Comparison of ENCODE assay signal across 8 cellular contexts in genomic region chr2:32011566-32011960, GRCh38. TPM values are rescaled to one million over a fixed set of nuclear protein-coding genes. Genes with fewer than 3 reads are reported as not detected.
A peak's percentile ranks its signal among the peaks of the same experiment; 100 is the strongest.
DNase-seq lines count a peak whose midpoint lies in the region; ATAC-seq and TF ChIP-seq lines count a peak whose summit lies in the region.

No MANE protein-coding gene starts in this region.

- ATAC-seq in HCT116, result no peak
- no peak for ATAC-seq in SK-N-SH treated with all-trans-retinoic acid at 6 μM for 48 hours
- ATAC-seq in GM21390 (IDR thresholded peaks at IDR 0.05; ENCODE audit: unreplicated experiment), result no peak
- ATAC-seq in GM19467 (IDR thresholded peaks at IDR 0.05; ENCODE audit: unreplicated experiment), result no peak
- ATAC-seq in GM18511 (IDR thresholded peaks at IDR 0.05; ENCODE audit: unreplicated experiment), result no peak

- peaks cover 32% of the 10 kb centered on the region for H3K79me2 ChIP-seq in HCT116 (ENCODE audit: insufficient read depth, low read length)

- H3K4me3 ChIP-seq in HCT116 (replicated peaks in 1 of 2; ENCODE audit: low read depth in 1 of 2, low read length in 2 of 2), result peak overlapping the region; percentile 53 to 70
- H3K4me3 ChIP-seq in fibroblast of the aortic adventitia (ENCODE audit: low read depth, low read length), result peak overlapping the region; percentile 85
- H3K4me3 ChIP-seq in spleen, result peak overlapping the region in 7 of 8 donors; percentile 79 to 98 (median 84)

- H3K9me2 ChIP-seq in HCT116 (ENCODE audit: insufficient read depth), result no peaks in the 10 kb centered on the region

- TF ChIP-seq CTCF in HCT116 (IDR thresholded peaks at IDR 0.05 in 2 of 3, conservative IDR thresholded peaks at IDR 0.05 in 1 of 3; ENCODE audit: borderline replicate concordance in 1 of 3, insufficient read depth in 1 of 3, low read depth in 2 of 3, low read length in 2 of 3), result no peak
- TF ChIP-seq CTCF in fibroblast of the aortic adventitia (IDR thresholded peaks at IDR 0.05; ENCODE audit: insufficient read depth, low read length), result no peak
- TF ChIP-seq CTCF in spleen (IDR thresholded peaks at IDR 0.05 in 8 of 11, conservative IDR thresholded peaks at IDR 0.05 in 3 of 11), result no peak

- POLR2A ChIA-PET in HCT116 (lab: Charles Lee), result interaction anchor here (1.3 kb wide), 1 partner anchor 28 kb away, joined by 3 read pairs; the partner anchor contains the start of gene DPY30

- H4K20me1 ChIP-seq in HCT116 (ENCODE audit: insufficient read depth), result peaks cover 15% of the 10 kb centered on the region; the same call in 1 of the 2 replicates

- 82 to 92% (median 87%) methylated on average over 4 of the region's 4 CpGs for WGBS in spleen, 5 donors

- BruUV-seq in HCT116 (replicated peaks; lab: Mats Ljungman, UMichigan), result no TSS peak

- H3K4me1 ChIP-seq in HCT116 (ENCODE audit: control insufficient read depth in 1 of 2, insufficient read depth in 2 of 2, low read length in 2 of 2), result peaks cover 13 to 29% of the 10 kb centered on the region in 2 experiments; a peak in 3 of 4 replicates
- H3K4me1 ChIP-seq in spleen, result peaks cover 12 to 45% (median 40%) of the 10 kb centered on the region in 6 donors

- peak overlapping the region; percentile 85 for H3K9ac ChIP-seq in HCT116 (ENCODE audit: low read length)

- intact Hi-C loops in HCT116 (cut with micrococcal nuclease) (loop anchor here (1.0 to 10.0 kb wide), 2 partner anchors 52 to 153 kb away; partner anchors contain the start of genes SLC30A6 and SPAST), spleen (cut with DNase I; ENCODE audit: low total_unique reads) (no loop called here)

- peak overlapping the region; percentile 50 for H2AFZ ChIP-seq in HCT116 (ENCODE audit: low read depth, low read length, poor library complexity, severe bottlenecking)

- H3K27me3 ChIP-seq in HCT116 (ENCODE audit: insufficient read depth, low read length) (no peaks in the 10 kb centered on the region), spleen (replicated peaks in 1 of 7) (no peaks in the 10 kb centered on the region)

- in situ Hi-C loops in G401 (cut with HindIII; ENCODE audit: low sequenced_read_pairs), result no loop called here

- no peak for TF ChIP-seq RAD21 in HCT116 (IDR thresholded peaks at IDR 0.05; ENCODE audit: low read depth)

- H3K4me2 ChIP-seq in HCT116 (ENCODE audit: low read length), result peak overlapping the region; percentile 98

- RAD21 ChIA-PET in HCT116 (lab: Charles Lee; ENCODE audit: low non-redundant PET in 1 of 2, low total read pairs in 2 of 2, uncharacterized antibody in 2 of 2, unreplicated experiment in 2 of 2), result no interaction called here

- no peak for DNase-seq in HCT116 (ENCODE audit: low read depth, low spot score)
- no peak for DNase-seq in fibroblast of the aortic adventitia (ENCODE audit: low read depth)
- peak; percentile 74 for DNase-seq in spleen
- DNase-seq in G401 (ENCODE audit: low spot score), result no peak

- H3K9me3 ChIP-seq in HCT116 (ENCODE audit: control insufficient read depth in 1 of 2, insufficient read depth in 1 of 2, low read depth in 1 of 2, low read length in 2 of 2), result no peaks in the 10 kb centered on the region
- H3K9me3 ChIP-seq in spleen, result no peaks in the 10 kb centered on the region

- CTCF ChIA-PET in HCT116 (lab: Charles Lee), result no interaction called here

- H3K27ac ChIP-seq in HCT116 (ENCODE audit: low read depth, low read length), result peak overlapping the region; percentile 97
- peak overlapping the region; percentile 92 to 99 (median 96) for H3K27ac ChIP-seq in spleen

- no peaks in the 10 kb centered on the region for H3K36me3 ChIP-seq in HCT116 (ENCODE audit: control insufficient read depth in 1 of 2, insufficient read depth in 2 of 2, low read length in 2 of 2)
- H3K36me3 ChIP-seq in spleen, result peaks cover 0 to 23% (median 2%) of the 10 kb centered on the region in 6 donors

- TF ChIP-seq POLR2A in HCT116 (IDR thresholded peaks at IDR 0.05; ENCODE audit: borderline replicate concordance, extremely low read depth, insufficient read depth, insufficient read length), result no peak
- no peak for TF ChIP-seq POLR2A in spleen (IDR thresholded peaks at IDR 0.05)

TF ChIP-seq in HCT116, 20 proteins besides CTCF, POLR2A, EP300 and RAD21 (continues in another document):
- TF ChIP-seq JUND (IDR thresholded peaks at IDR 0.05) (no peak), YY1 (IDR thresholded peaks at IDR 0.05; ENCODE audit: extremely low read depth, insufficient replicate concordance, low read depth, low read length) (no peak), FOSL1 (IDR thresholded peaks at IDR 0.05; ENCODE audit: low read depth) (no peak), ZBTB33 (IDR thresholded peaks at IDR 0.05; ENCODE audit: extremely low read depth, insufficient replicate concordance, low read length) (no peak), SP1 (IDR thresholded peaks at IDR 0.05; ENCODE audit: low read depth) (no peak), SRF (IDR thresholded peaks at IDR 0.05; ENCODE audit: low read depth) (no peak), POLR2AphosphoS5 (IDR thresholded peaks at IDR 0.05; ENCODE audit: low read depth, low read length) (no peak), ZFX (IDR thresholded peaks at IDR 0.05) (no peak), ELF1 (IDR thresholded peaks at IDR 0.05; ENCODE audit: borderline replicate concordance, low read depth) (no peak)

TF ChIP-seq in SK-N-SH treated with all-trans-retinoic acid at 6 μM for 48 hours, 23 proteins besides CTCF, POLR2A, EP300 and RAD21:
- TF ChIP-seq ZNF70 (CRISPR knock-in tag; IDR thresholded peaks at IDR 0.05) (peak; percentile 50; the same call in 1 of the 2 replicates), OSR1 (CRISPR knock-in tag; IDR thresholded peaks at IDR 0.05) (no peak)

RNA-seq across cellular contexts. Expression of gene MEMO1, which starts 0.8 kb away (rescaled TPM):
- total RNA-seq in HCT116 (2021; ENCODE audit: unreplicated experiment) (44.7 TPM), fibroblast of the aortic adventitia (ENCODE audit: low replicate concordance) (5.6 and 41.2 TPM in 2 replicates), spleen (10 to 100 TPM; 26.9 to 55.7 (median 40.6) TPM)
- polyA plus RNA-seq in HCT116 (2012), result 17.4 and 21.7 TPM in 2 replicates
- 10 to 100 TPM; 40.2 to 46.1 (median 43.5) TPM for polyA plus RNA-seq in spleen
- total RNA-seq in G401 (2014; rRNA removed; shearing (Covaris generic)), result 83.6 and 102 TPM in 2 replicates

RNA-seq across cellular contexts. Expression of gene DPY30, which starts 28.0 kb away (rescaled TPM):
- total RNA-seq in HCT116 (2021; ENCODE audit: unreplicated experiment) (79.5 TPM), fibroblast of the aortic adventitia (ENCODE audit: low replicate concordance) (43.6 and 77.6 TPM in 2 replicates), spleen (10 to 100 TPM; 31.9 to 47.7 (median 44.8) TPM)
- polyA plus RNA-seq in HCT116 (2012), result 63.5 and 69.5 TPM in 2 replicates
- 10 to 100 TPM; 74.1 to 86.4 (median 84.9) TPM for polyA plus RNA-seq in spleen
- total RNA-seq in G401 (2014; rRNA removed; shearing (Covaris generic)), result 94.9 and 118 TPM in 2 replicates

RNA-seq across cellular contexts. Expression of gene SPAST, which starts 51.8 kb away (rescaled TPM):
- total RNA-seq in HCT116 (2021; ENCODE audit: unreplicated experiment), result 16.2 TPM
- 2.4 and 4.1 TPM in 2 replicates for polyA plus RNA-seq in HCT116 (2012)
- 26.6 and 37.3 TPM in 2 replicates for total RNA-seq in fibroblast of the aortic adventitia (ENCODE audit: low replicate concordance)
- total RNA-seq in spleen, result 10 to 100 TPM; 18.9 to 28.5 (median 21.6) TPM
- polyA plus RNA-seq in spleen, result 1 to 10 TPM; 4.2 to 6.1 (median 5.0) TPM
- 21.5 and 52.9 TPM in 2 replicates for total RNA-seq in G401 (2014; rRNA removed; shearing (Covaris generic))
